ENCODE assay signal across 11 cellular contexts in the genomic region with DNA sequence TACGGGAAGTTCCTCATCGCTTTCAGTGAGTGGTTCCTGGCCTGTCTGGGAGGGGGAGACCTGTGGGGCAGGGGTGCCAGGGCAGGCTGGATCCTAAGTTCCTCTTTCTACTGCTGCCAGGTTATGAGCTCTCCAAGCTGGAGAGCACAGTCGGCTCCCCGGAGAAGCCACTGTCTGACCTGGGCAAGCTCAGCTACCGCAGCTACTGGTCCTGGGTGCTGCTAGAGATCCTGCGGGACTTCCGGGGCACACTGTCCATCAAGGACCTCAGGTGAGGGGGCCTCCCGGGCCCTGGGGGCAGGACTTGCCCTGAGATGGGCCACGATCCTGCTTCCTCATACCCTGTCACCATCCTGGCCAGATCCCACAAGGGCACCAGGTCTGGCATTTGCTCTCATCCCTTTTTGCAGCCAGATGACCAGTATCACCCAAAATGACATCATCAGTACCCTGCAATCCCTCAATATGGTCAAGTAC. TPM values are rescaled to one million over a fixed set of nuclear protein-coding genes. Genes with fewer than 3 reads are reported as not detected.
A peak's percentile ranks its signal among the peaks of the same experiment; 100 is the strongest.
DNase-seq lines count a peak whose midpoint lies in the region; ATAC-seq and TF ChIP-seq lines count a peak whose summit lies in the region.
"Had no signal": no experiment of that assay in that cellular context is flagged by ENCODE, and none has a peak within 500 bp of the region (broad histone marks: within the 10 kb centered on the region; RNA-seq: fewer than 3 reads in every experiment).

No MANE protein-coding gene starts in this region.

- H3K9me3 ChIP-seq in right atrium auricular region = no peaks in the 10 kb centered on the region
- H3K9me3 ChIP-seq in endodermal cell (ENCODE audit: control insufficient read depth, low read length) = no peaks in the 10 kb centered on the region
- no peaks in the 10 kb centered on the region for H3K9me3 ChIP-seq in neutrophil
- no peaks in the 10 kb centered on the region for H3K9me3 ChIP-seq in vagina
- H3K9me3 ChIP-seq: MG63, SJSA1 had no signal

- intact Hi-C loops in cardiac septum (cut with DNase I) = no loop called here
- intact Hi-C loops in vagina (cut with DNase I) = no loop called here

- H3K27ac ChIP-seq in right atrium auricular region = peak overlapping the region in 1 of 2 donors; percentile 64
- no peak overlapping the region for H3K27ac ChIP-seq in endodermal cell (ENCODE audit: low read depth, low read length)
- H3K27ac ChIP-seq in neutrophil = peak overlapping the region; percentile 98
- peak overlapping the region; percentile 72 for H3K27ac ChIP-seq in vagina
- H3K27ac ChIP-seq: SJSA1 had no signal

- TF ChIP-seq POLR2A in vagina (IDR thresholded peaks at IDR 0.05) = no peak

- H3K4me1 ChIP-seq in right atrium auricular region = peaks cover 0 to 39% of the 10 kb centered on the region in 2 donors
- H3K4me1 ChIP-seq in endodermal cell (ENCODE audit: control insufficient read depth, insufficient read depth, low read length) = peaks cover 10% of the 10 kb centered on the region
- H3K4me1 ChIP-seq in neutrophil (ENCODE audit: control insufficient read depth in 1 of 2, insufficient read depth in 1 of 2, low read depth in 1 of 2, low read length in 1 of 2) = peaks cover 77 to 82% of the 10 kb centered on the region in 2 experiments
- peaks cover 40% of the 10 kb centered on the region for H3K4me1 ChIP-seq in vagina
- H3K4me1 ChIP-seq: SJSA1 had no signal

- H3K36me3 ChIP-seq in right atrium auricular region = peaks cover 59% of the 10 kb centered on the region
- peaks cover 19% of the 10 kb centered on the region for H3K36me3 ChIP-seq in endodermal cell (ENCODE audit: control insufficient read depth, insufficient read depth, low read length)
- peaks cover 11% of the 10 kb centered on the region for H3K36me3 ChIP-seq in neutrophil
- H3K36me3 ChIP-seq in vagina = peaks cover 0 to 37% of the 10 kb centered on the region in 2 donors

- H3K36me3 Mint-ChIP-seq in endodermal cell (ENCODE audit: low read depth) = peaks cover 26% of the 10 kb centered on the region

- DNase-seq in cardiac septum (ENCODE audit: low spot score) = peak; percentile 84
- no peak for DNase-seq in right atrium auricular region (ENCODE audit: low spot score)
- DNase-seq in endodermal cell = no peak
- DNase-seq in vagina (ENCODE audit: extremely low spot score in 2 of 2) = no peak
- no peak for DNase-seq in OCI-M1 (lab: John Stamatoyannopoulos, UW)
- DNase-seq: cortex of kidney, MG63 had no signal

- H3K4me3 Mint-ChIP-seq in endodermal cell = no peak overlapping the region

- ATAC-seq in GM21529 (IDR thresholded peaks at IDR 0.05; ENCODE audit: unreplicated experiment) (no peak), GM21737 (IDR thresholded peaks at IDR 0.05; ENCODE audit: unreplicated experiment) (no peak)

- H3K4me3 ChIP-seq in right atrium auricular region (no peak overlapping the region), endodermal cell (ENCODE audit: low read length) (no peak overlapping the region), neutrophil (ENCODE audit: low read depth in 1 of 2, low read length in 1 of 2) (peak overlapping the region; percentile 57 to 62), vagina (no peak overlapping the region)
- H3K4me3 ChIP-seq: MG63, SJSA1 had no signal

- no peaks in the 10 kb centered on the region for H3K27me3 Mint-ChIP-seq in endodermal cell (ENCODE audit: insufficient read depth)

- H3K9me3 Mint-ChIP-seq in endodermal cell = no peaks in the 10 kb centered on the region

- 96 to 100% methylated on average over 4 to 9 of the region's 9 CpGs for WGBS in endodermal cell (ENCODE audit: insufficient coverage in 1 of 2, insufficient read length in 1 of 2), 2 experiments

- peak overlapping the region; percentile 48 for H3K27ac Mint-ChIP-seq in endodermal cell

- no peaks in the 10 kb centered on the region for H3K27me3 ChIP-seq in right atrium auricular region
- no peaks in the 10 kb centered on the region for H3K27me3 ChIP-seq in endodermal cell (ENCODE audit: control insufficient read depth, insufficient read depth, low read length, poor library complexity, severe bottlenecking)
- no peaks in the 10 kb centered on the region for H3K27me3 ChIP-seq in neutrophil
- H3K27me3 ChIP-seq in vagina = no peaks in the 10 kb centered on the region
- H3K27me3 ChIP-seq: MG63, SJSA1 had no signal

- peaks cover 21% of the 10 kb centered on the region for H3K4me1 Mint-ChIP-seq in endodermal cell

- H3K9ac ChIP-seq in endodermal cell (ENCODE audit: extremely low read depth, low read length, poor library complexity, severe bottlenecking) = no peak overlapping the region

- TF ChIP-seq CTCF in right atrium auricular region (IDR thresholded peaks at IDR 0.05) (no peak), endodermal cell (conservative IDR thresholded peaks at IDR 0.05) (no peak), neutrophil (IDR thresholded peaks at IDR 0.05) (no peak), vagina (IDR thresholded peaks at IDR 0.05) (no peak)

RNA-seq across cellular contexts. Expression of gene PRSS8, which starts 5.2 kb away (rescaled TPM):
- total RNA-seq in cardiac septum (not detected), right atrium auricular region (1 to 10 TPM in 1 of 2 donors, not detected in 1; 2.4 TPM), endodermal cell (10 to 100 TPM; 79.7 to 80.1 TPM), vagina (26.0 TPM)
- polyA plus RNA-seq in endodermal cell (2013, experiment 1 of 2) = 22.8 TPM
- 16.6 TPM for polyA plus RNA-seq in endodermal cell (2013, experiment 2 of 2)
- total RNA-seq: SJSA1 had no signal

RNA-seq across cellular contexts. Expression of gene KAT8, which starts 12.9 kb away (rescaled TPM):
- total RNA-seq in cardiac septum = 56.5 TPM
- total RNA-seq in right atrium auricular region = 10 to 100 TPM; 58.0 to 64.3 TPM
- 10 to 100 TPM; 51.0 to 55.8 TPM for total RNA-seq in endodermal cell
- 71.1 TPM for polyA plus RNA-seq in endodermal cell (2013, experiment 1 of 2)
- 61.7 TPM for polyA plus RNA-seq in endodermal cell (2013, experiment 2 of 2)
- 76.6 TPM for total RNA-seq in vagina

RNA-seq across cellular contexts. Expression of gene PRSS36, which starts 19.5 kb away (rescaled TPM):
- total RNA-seq in cardiac septum = 1.1 TPM
- 1 to 10 TPM; 1.3 to 1.9 TPM for total RNA-seq in right atrium auricular region
- under 1 TPM; 0.22 to 0.71 TPM for total RNA-seq in endodermal cell
- 0.46 TPM for polyA plus RNA-seq in endodermal cell (2013, experiment 1 of 2)
- 0.29 TPM for polyA plus RNA-seq in endodermal cell (2013, experiment 2 of 2)
- total RNA-seq in vagina = 1.2 TPM

RNA-seq across cellular contexts. Expression of gene BCKDK, which starts 22.2 kb away (rescaled TPM):
- total RNA-seq in cardiac septum (56.4 TPM), right atrium auricular region (10 to 100 TPM; 52.0 to 62.3 TPM), endodermal cell (10 to 100 TPM; 47.0 to 57.7 TPM), vagina (48.9 TPM)
- 44.3 TPM for polyA plus RNA-seq in endodermal cell (2013, experiment 1 of 2)
- 42.0 TPM for polyA plus RNA-seq in endodermal cell (2013, experiment 2 of 2)

RNA-seq across cellular contexts. Expression of gene VKORC1, which starts 35.8 kb away (rescaled TPM):
- 42.1 TPM for total RNA-seq in cardiac septum
- 10 to 100 TPM; 64.9 to 71.8 TPM for total RNA-seq in right atrium auricular region
- 10 to 100 TPM; 53.7 to 63.0 TPM for total RNA-seq in endodermal cell
- polyA plus RNA-seq in endodermal cell (2013, experiment 1 of 2) = 93.5 TPM
- polyA plus RNA-seq in endodermal cell (2013, experiment 2 of 2) = 86.0 TPM
- total RNA-seq in vagina = 123 TPM

Comparison
In these comparisons a context has a peak if more than half of its experiments do, and no peak if none do; other contexts are left out.
1. H3K4me3 ChIP-seq: peak in neutrophil (2 of 2); none in right atrium auricular region (0 of 2), endodermal cell (single experiment) and vagina (0 of 2).